8 cellular contexts compared by ENCODE assay signal in the genomic region with DNA sequence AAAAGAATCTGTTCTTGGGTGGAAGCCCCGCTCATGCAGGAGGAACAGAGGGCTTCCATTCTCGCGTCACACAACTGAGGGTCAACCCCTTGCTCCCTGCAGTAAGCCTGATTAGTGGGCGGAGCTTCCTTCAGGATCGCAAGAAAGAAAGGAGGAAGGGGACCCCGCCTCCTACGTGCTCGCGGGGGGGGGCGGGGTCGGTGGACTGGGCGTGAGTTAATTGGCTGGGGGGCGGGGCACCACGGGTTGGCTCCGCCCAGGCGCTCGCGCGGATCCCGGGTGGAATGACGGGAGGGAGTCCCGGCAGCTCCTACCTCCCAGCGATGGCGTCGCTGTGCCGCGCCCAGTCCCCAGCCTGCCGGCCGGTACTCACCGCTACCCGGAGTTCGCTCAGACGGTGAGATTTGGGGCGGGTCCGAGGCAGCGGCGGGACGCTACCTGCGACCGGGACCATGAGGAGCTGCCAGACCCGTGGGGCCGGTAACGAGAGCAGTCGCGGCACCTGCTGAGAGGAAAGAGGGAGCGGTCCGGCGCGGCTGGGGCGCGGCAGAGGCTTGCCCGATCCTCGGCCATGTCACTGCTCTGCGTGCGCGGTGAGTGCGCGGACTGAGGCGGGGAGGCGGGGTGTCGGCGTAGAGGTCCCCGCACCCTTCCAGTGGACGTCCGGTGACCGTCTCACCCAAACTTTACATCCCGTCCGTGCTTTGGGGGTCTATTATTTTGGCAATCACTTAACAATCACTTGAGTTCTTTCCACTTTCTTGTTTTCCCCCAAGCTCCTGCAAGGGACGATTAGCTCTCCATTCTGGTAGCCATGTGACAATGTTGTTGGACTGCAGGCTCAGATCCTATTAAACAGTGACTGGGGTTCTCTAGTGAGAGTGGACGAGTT. TPM values are rescaled to one million over a fixed set of nuclear protein-coding genes. Genes with fewer than 3 reads are reported as not detected.
DNase-seq lines count a peak whose midpoint lies in the region; ATAC-seq and TF ChIP-seq lines count a peak whose summit lies in the region.

A gene (plus strand): TSS at position 297 of the 892 bp plus-strand sequence. CDS start 275 bp downstream, at position 572.

- peaks cover 4% of the 10 kb centered on the region; the same call in 1 of the 2 replicates for H3K4me1 ChIP-seq in BE2C
- peaks cover 7% of the 10 kb centered on the region for H3K4me1 ChIP-seq in mucosa of descending colon (ENCODE audit: low read depth)

- no peaks in the 10 kb centered on the region for H3K27me3 ChIP-seq in BE2C

- peak; percentile 25; the same call in 1 of the 2 replicates for TF ChIP-seq CTCF in BE2C (IDR thresholded peaks at IDR 0.05; ENCODE audit: low read depth, low read length)
- no peak for TF ChIP-seq CTCF in mucosa of descending colon (IDR thresholded peaks at IDR 0.05)

- intact Hi-C loops in mucosa of descending colon (cut with DNase I, micrococcal nuclease), result no loop called here

- DNase-seq in BE2C, result peak; percentile 97
- DNase-seq in HUDEP-2 (lab: John Stamatoyannopoulos, UW; ENCODE audit: unreplicated experiment in 76 of 76), result peak in 63 of 76 experiments; percentile 7 to 87 (median 71)
- peak; percentile 95 for DNase-seq in OCI-M1 (lab: John Stamatoyannopoulos, UW)
- peak; percentile 63 for DNase-seq in activated T-cell treated with anti-CD3 and anti-CD28 coated beads, Interleukin-2, amount 50 U/mL, for 4 hours
- DNase-seq in erythroblast (lab: John Stamatoyannopoulos, UW), result peak; percentile 88 to 91
- peak; percentile 94 to 98 (median 98) for DNase-seq in mucosa of descending colon
- DNase-seq in stimulated activated CD8-positive, alpha-beta memory T cell treated with anti-CD3 and anti-CD28 coated beads, Interleukin-2, amount 100 ng/mL, for 48 hours (ENCODE audit: low read depth in 2 of 2), result peak; percentile 55 to 66

- H3K36me3 ChIP-seq in BE2C, result no peaks in the 10 kb centered on the region
- no peaks in the 10 kb centered on the region for H3K36me3 ChIP-seq in mucosa of descending colon (ENCODE audit: low read depth)

- ATAC-seq in GM19452 (IDR thresholded peaks at IDR 0.05; ENCODE audit: unreplicated experiment) (peak; percentile 70), mucosa of descending colon (peak; percentile 98)
- ATAC-seq in activated T-cell treated with anti-CD3 and anti-CD28 coated beads, Interleukin-2, amount 50 U/mL, for 4 hours, result peak; percentile 87 to 90

- H3K36me3 Mint-ChIP-seq in activated T-cell treated with anti-CD3 and anti-CD28 coated beads, Interleukin-2, amount 50 U/mL, for 4 hours (ENCODE audit: insufficient read depth), result no peaks in the 10 kb centered on the region

- H3K9me3 Mint-ChIP-seq in activated T-cell treated with anti-CD3 and anti-CD28 coated beads, Interleukin-2, amount 50 U/mL, for 4 hours, result no peaks in the 10 kb centered on the region

- H3K4me1 Mint-ChIP-seq in activated T-cell treated with anti-CD3 and anti-CD28 coated beads, Interleukin-2, amount 50 U/mL, for 4 hours (ENCODE audit: low read depth), result peaks cover 23% of the 10 kb centered on the region

- H3K9me3 ChIP-seq in BE2C (no peaks in the 10 kb centered on the region), mucosa of descending colon (no peaks in the 10 kb centered on the region)

- TF ChIP-seq POLR2A in erythroblast (IDR thresholded peaks at IDR 0.05; ENCODE audit: low read length), result no peak

- H3K4me3 ChIP-seq in BE2C (ENCODE audit: low read depth, low read length) (peak within 1 kb of the TSS; percentile 94), mucosa of descending colon (peak within 1 kb of the TSS; percentile 36)

- peaks cover 3% of the 10 kb centered on the region for H3K27me3 Mint-ChIP-seq in activated T-cell treated with anti-CD3 and anti-CD28 coated beads, Interleukin-2, amount 50 U/mL, for 4 hours (ENCODE audit: low read depth)

- H3K4me3 Mint-ChIP-seq in activated T-cell treated with anti-CD3 and anti-CD28 coated beads, Interleukin-2, amount 50 U/mL, for 4 hours, result peak within 1 kb of the TSS; percentile 87

RNA-seq across cellular contexts. Expression of the gene that starts here (rescaled TPM):
- 15.6 TPM for polyA plus RNA-seq in BE2C (2012; ENCODE audit: insufficient read depth, insufficient read length, low read depth)
- 1 to 10 TPM; 1.6 to 2.8 (median 2.0) TPM for total RNA-seq in activated T-cell treated with anti-CD3 and anti-CD28 coated beads, Interleukin-2, amount 50 U/mL, for 4 hours
- 10 to 100 TPM; 42.9 to 68.2 (median 50.9) TPM for total RNA-seq in mucosa of descending colon

Comparison
In these comparisons a context has a peak if more than half of its experiments do, and no peak if none do; other contexts are left out.
1. Peak in every context shown above with its lines: DNase-seq, ATAC-seq and H3K4me3 ChIP-seq.
2. RNA of the gene that starts here (total RNA-seq): 42.9 to 68.2 TPM in mucosa of descending colon; 1.6 to 2.8 TPM in activated T-cell treated with anti-CD3 and anti-CD28 coated beads, Interleukin-2, amount 50 U/mL, for 4 hours; every median in the first group is over 10 times any median in the second.